ENCODE assay signal across 18 cellular contexts in genomic region chr22:48187272-48187855, GRCh38.
DNase-seq lines count a peak whose midpoint lies in the region; ATAC-seq, FAIRE-seq and TF ChIP-seq lines count a peak whose summit lies in the region.
"Had no signal": no experiment of that assay in that cellular context is flagged by ENCODE, and none has a peak within 500 bp of the region (broad histone marks: within the 10 kb centered on the region; RNA-seq: fewer than 3 reads in every experiment).

No MANE protein-coding gene starts in this region.

- H2BK15ac ChIP-seq in H1 (ENCODE audit: low read length), result peak overlapping the region; percentile 40; the same call in 1 of the 2 replicates

- no peaks in the 10 kb centered on the region for H3K36me3 Mint-ChIP-seq in osteocyte (ENCODE audit: unreplicated experiment)
- H3K36me3 Mint-ChIP-seq in activated T-helper 17 cell treated with anti-CD3 and anti-CD28 coated beads, Interleukin-2, amount 50 U/mL, for 72 hours (ENCODE audit: low read depth), result no peaks in the 10 kb centered on the region

- TF ChIP-seq POLR2A in H1 (IDR thresholded peaks at IDR 0.05; ENCODE audit: control extremely low read depth in 1 of 2, low read depth in 2 of 2, low read length in 2 of 2), result no peak

- H4K8ac ChIP-seq in H1 (ENCODE audit: extremely low read depth, insufficient read depth, low read length), result no peak overlapping the region; the same call in none of the 2 replicates

- H2BK5ac ChIP-seq in H1 (ENCODE audit: low read depth, low read length), result peak overlapping the region; percentile 35; the same call in 1 of the 2 replicates

- H3K27me3 Mint-ChIP-seq in osteocyte (ENCODE audit: unreplicated experiment), result no peaks in the 10 kb centered on the region
- peaks cover 12% of the 10 kb centered on the region for H3K27me3 Mint-ChIP-seq in activated T-helper 17 cell treated with anti-CD3 and anti-CD28 coated beads, Interleukin-2, amount 50 U/mL, for 72 hours

- no peaks in the 10 kb centered on the region for H4K20me1 ChIP-seq in H1 (replicated peaks in 1 of 2; ENCODE audit: control insufficient read depth in 1 of 2, insufficient read depth in 2 of 2, low read length in 2 of 2)
- H4K20me1 ChIP-seq: BLaER1 had no signal

- no peak overlapping the region for H3K4ac ChIP-seq in H1 (replicated peaks; ENCODE audit: insufficient read length, low read depth, low read length)

- whole genome bisulfite sequencing in H1 (ENCODE audit: extremely low coverage in 1 of 2, insufficient coverage in 1 of 2, insufficient read length in 1 of 2, insufficient replicate concordance in 2 of 2, low coverage in 1 of 2, low lambda C conversion rate in 2 of 2, missing lambda C conversion rate in 1 of 2), 2 experiments, result 78% methylated on average over 11 of the region's 11 CpGs; no CpG with 5 or more reads in 1 of the 2 experiments

- H3K23ac ChIP-seq in H1 (ENCODE audit: insufficient read length), result no peak overlapping the region

- DNase-seq in NCI-H748 (lab: John Stamatoyannopoulos, UW; ENCODE audit: unreplicated experiment) (peak; percentile 20), NCI-H748 treated with DMSO at 0.1 percent for 48 hours (lab: John Stamatoyannopoulos, UW) (no peak), H1 (ENCODE audit: low read depth in 1 of 2, low spot score in 2 of 2) (no peak), osteocyte (ENCODE audit: extremely low spot score, unreplicated experiment) (peak; percentile 71), NCI-H524 treated with DMSO at 0.1 percent for 48 hours (lab: John Stamatoyannopoulos, UW) (no peak), GF-D8 (lab: John Stamatoyannopoulos, UW) (no peak)
- DNase-seq: EL, NCI-H1417 treated with DMSO at 0.1 percent for 48 hours, NCI-H2029, NCI-H2227 treated with DMSO at 0.1 percent for 48 hours, NCI-H69, RPMI8226 had no signal

- peaks cover 5% of the 10 kb centered on the region; the same call in 1 of the 2 replicates for H3K9me3 ChIP-seq in HEK293 (ENCODE audit: control insufficient read depth, insufficient read depth, low read depth, low read length)
- peaks cover 0 to 9% of the 10 kb centered on the region in 2 experiments; a peak in 1 of 4 replicates for H3K9me3 ChIP-seq in H1 (ENCODE audit: insufficient read depth in 2 of 2, low read depth in 1 of 2, low read length in 1 of 2)

- H3K9ac ChIP-seq in H1 (replicated peaks in 1 of 4; ENCODE audit: extremely low read depth in 1 of 4, low read depth in 3 of 4, low read length in 3 of 4), result no peak overlapping the region
- H3K9ac ChIP-seq: BLaER1 had no signal

- no peak overlapping the region for H3K4me2 ChIP-seq in H1 (ENCODE audit: insufficient read depth in 1 of 2, low read depth in 2 of 2, low read length in 2 of 2)
- H3K4me2 ChIP-seq: BLaER1 had no signal

- H3K4me3 ChIP-seq in HEK293 (ENCODE audit: low read depth, low read length), result no peak overlapping the region
- no peak overlapping the region for H3K4me3 ChIP-seq in H1 (ENCODE audit: extremely low read depth in 1 of 4, insufficient read depth in 2 of 4, low read depth in 3 of 4, low read length in 4 of 4)
- H3K4me3 ChIP-seq: BLaER1 had no signal

- no peak for FAIRE-seq in H1 (lab: Jason Lieb, UNC)
- FAIRE-seq: H54, HTR-8/SVneo had no signal

- H3K23me2 ChIP-seq in H1 (ENCODE audit: low read depth, low read length), result no peaks in the 10 kb centered on the region

- POLR2A ChIA-PET in HEK293 (lab: Yijun Ruan, JAX) (no interaction called here), H1 (lab: Charles Lee; ENCODE audit: partially characterized antibody) (no interaction called here)

- no peaks in the 10 kb centered on the region for H3K79me1 ChIP-seq in H1 (ENCODE audit: low read depth, low read length)

- no peak overlapping the region for H3K18ac ChIP-seq in H1 (ENCODE audit: extremely low read depth, low read length)

- H4K91ac ChIP-seq in H1 (replicated peaks; ENCODE audit: insufficient read length, low read length), result no peak overlapping the region

- TF ChIP-seq CTCF in HEK293 (tag by site-specific recombination; IDR thresholded peaks at IDR 0.05), result no peak
- no peak for TF ChIP-seq CTCF in H1 (IDR thresholded peaks at IDR 0.05; ENCODE audit: control extremely low read depth in 1 of 3, insufficient read depth in 1 of 3, low read depth in 1 of 3, low read length in 3 of 3)
- no peak for TF ChIP-seq CTCF in osteocyte (IDR thresholded peaks at IDR 0.05)

- H3K79me2 ChIP-seq in H1 (ENCODE audit: control insufficient read depth in 1 of 2, insufficient read depth in 2 of 2, low read length in 2 of 2), result no peaks in the 10 kb centered on the region

- peaks cover 22% of the 10 kb centered on the region for H3K9me3 Mint-ChIP-seq in osteocyte (ENCODE audit: unreplicated experiment)
- H3K9me3 Mint-ChIP-seq in activated T-helper 17 cell treated with anti-CD3 and anti-CD28 coated beads, Interleukin-2, amount 50 U/mL, for 72 hours, result peaks cover 11% of the 10 kb centered on the region

- H3K27ac Mint-ChIP-seq in osteocyte (ENCODE audit: unreplicated experiment), result no peak overlapping the region
- H3K27ac Mint-ChIP-seq in activated T-helper 17 cell treated with anti-CD3 and anti-CD28 coated beads, Interleukin-2, amount 50 U/mL, for 72 hours, result no peak overlapping the region

- H3K4me1 ChIP-seq in HEK293 (ENCODE audit: control insufficient read depth, insufficient read depth, low read length) (no peaks in the 10 kb centered on the region), H1 (replicated peaks in 1 of 4; ENCODE audit: control insufficient read depth in 3 of 4, insufficient read depth in 4 of 4, low read length in 3 of 4) (peaks cover 3 to 11% (median 6%) of the 10 kb centered on the region in 4 experiments; a peak in 4 of 7 replicates)

- H2BK20ac ChIP-seq in H1 (ENCODE audit: low read length), result no peak overlapping the region

- H2BK120ac ChIP-seq in H1 (replicated peaks; ENCODE audit: low read depth, low read length), result no peak overlapping the region

- peaks cover 3% of the 10 kb centered on the region for H3K4me1 Mint-ChIP-seq in osteocyte (ENCODE audit: unreplicated experiment)
- H3K4me1 Mint-ChIP-seq in activated T-helper 17 cell treated with anti-CD3 and anti-CD28 coated beads, Interleukin-2, amount 50 U/mL, for 72 hours, result no peaks in the 10 kb centered on the region

- ATAC-seq in activated T-helper 17 cell treated with anti-CD3 and anti-CD28 coated beads, Interleukin-2, amount 50 U/mL, for 72 hours (replicated peaks), result no peak

- no peak overlapping the region for H3K4me3 Mint-ChIP-seq in osteocyte (ENCODE audit: unreplicated experiment)
- H3K4me3 Mint-ChIP-seq in activated T-helper 17 cell treated with anti-CD3 and anti-CD28 coated beads, Interleukin-2, amount 50 U/mL, for 72 hours, result no peak overlapping the region

- no peak for TF ChIP-seq EP300 in H1 (IDR thresholded peaks at IDR 0.05; ENCODE audit: borderline replicate concordance in 1 of 2, low read depth in 2 of 2, low read length in 2 of 2)

- TF ChIP-seq RAD21 in H1 (IDR thresholded peaks at IDR 0.05 in 1 of 2, conservative IDR thresholded peaks at IDR 0.05 in 1 of 2; ENCODE audit: low read depth in 2 of 2, low read length in 2 of 2), result no peak

- H3K56ac ChIP-seq in H1 (replicated peaks; ENCODE audit: insufficient read length, low read depth, low read length), result no peak overlapping the region

- 0 out of 2 replicates have a peak overlapping the region, but pooled peaks have one; percentile 50 for H2BK12ac ChIP-seq in H1 (ENCODE audit: low read depth, low read length)

- H3K27ac ChIP-seq in HEK293 (ENCODE audit: extremely low read depth, low read depth, low read length) (no peak overlapping the region), H1 (ENCODE audit: low read depth, low read length) (no peak overlapping the region)
- H3K27ac ChIP-seq: BLaER1, HL-60 had no signal

- H2AK5ac ChIP-seq in H1 (ENCODE audit: low read depth, low read length), result no peak overlapping the region

- CTCF ChIA-PET in HEK293 (lab: Yijun Ruan, JAX) (no interaction called here), H1 (lab: Charles Lee; ENCODE audit: partially characterized antibody) (interaction anchor here (0.6 to 1.5 kb wide), 3 partner anchors 9 to 311 kb away, joined by 3 to 4 read pairs (median 3); no protein-coding TSS in a partner anchor)

- 0 out of 7 replicates have a peak, but pooled peaks cover 0 to 2% (median 0%) of the 10 kb centered on the region in 4 experiments for H3K27me3 ChIP-seq in H1 (replicated peaks in 1 of 4; ENCODE audit: control insufficient read depth in 3 of 4, extremely low read depth in 1 of 4, insufficient read depth in 3 of 4, low read length in 3 of 4)
- H3K27me3 ChIP-seq: BLaER1 had no signal

- H3K14ac ChIP-seq in H1 (ENCODE audit: insufficient read length), result no peak overlapping the region

- H3K36me3 ChIP-seq in HEK293 (ENCODE audit: control insufficient read depth in 2 of 2, insufficient read depth in 1 of 2, low read length in 2 of 2) (no peaks in the 10 kb centered on the region), H1 (ENCODE audit: control insufficient read depth in 2 of 4, insufficient read depth in 4 of 4, low read length in 3 of 4) (no peaks in the 10 kb centered on the region)
- H3K36me3 ChIP-seq: BLaER1 had no signal

- H4K5ac ChIP-seq in H1 (ENCODE audit: insufficient read length, low read depth, low read length), result no peak overlapping the region

- H2AFZ ChIP-seq in H1 (ENCODE audit: low read length), result peak overlapping the region; percentile 72; the same call in 1 of the 2 replicates

TF ChIP-seq in HEK293, 187 proteins besides CTCF, POLR2A, EP300 and RAD21:
- TF ChIP-seq ZIC2 (tag by site-specific recombination; IDR thresholded peaks at IDR 0.05) (peak; percentile 43), ZNF544 (tag by site-specific recombination; IDR thresholded peaks at IDR 0.05) (no peak)

TF ChIP-seq in H1, 55 proteins besides CTCF, POLR2A, EP300 and RAD21:
- no peak for TF ChIP-seq BACH1 (IDR thresholded peaks at IDR 0.05; ENCODE audit: low read length)
- no peak for TF ChIP-seq KDM1A (IDR thresholded peaks at IDR 0.05; ENCODE audit: borderline replicate concordance, low read length)
- TF ChIP-seq RNF2 (IDR thresholded peaks at IDR 0.05; ENCODE audit: borderline replicate concordance, low read depth, low read length, missing control alignments, poor library complexity, severe bottlenecking), result no peak
- no peak for TF ChIP-seq SAP30 (IDR thresholded peaks at IDR 0.05; ENCODE audit: insufficient read depth, insufficient replicate concordance, low read length)
- TF ChIP-seq CHD1 (IDR thresholded peaks at IDR 0.05; ENCODE audit: low read depth, low read length), result no peak
- no peak for TF ChIP-seq RXRA (IDR thresholded peaks at IDR 0.05; ENCODE audit: insufficient read depth, low read depth, low read length)
- no peak for TF ChIP-seq SP4 (IDR thresholded peaks at IDR 0.05; ENCODE audit: low read length)
- TF ChIP-seq CEBPB (IDR thresholded peaks at IDR 0.05; ENCODE audit: low read depth, low read length), result no peak
- TF ChIP-seq BRCA1 (IDR thresholded peaks at IDR 0.05; ENCODE audit: low read depth, low read length), result no peak
- no peak for TF ChIP-seq CTBP2 (IDR thresholded peaks at IDR 0.05; ENCODE audit: borderline replicate concordance, insufficient read depth, insufficient read length, low read length)
- no peak for TF ChIP-seq CBX8 (IDR thresholded peaks at IDR 0.05; ENCODE audit: borderline replicate concordance, low read depth, low read length)
TF ChIP-seq in H1: peak in this region for 0.

Comparison
In these comparisons a context has a peak if more than half of its experiments do, and no peak if none do; other contexts are left out.
1. DNase-seq: peak in NCI-H748 (single experiment) and osteocyte (single experiment); none in NCI-H748 treated with DMSO at 0.1 percent for 48 hours (single experiment), H1 (0 of 2), NCI-H524 treated with DMSO at 0.1 percent for 48 hours (single experiment) and GF-D8 (single experiment).